20 cellular contexts compared by ENCODE assay signal in the genomic region with DNA sequence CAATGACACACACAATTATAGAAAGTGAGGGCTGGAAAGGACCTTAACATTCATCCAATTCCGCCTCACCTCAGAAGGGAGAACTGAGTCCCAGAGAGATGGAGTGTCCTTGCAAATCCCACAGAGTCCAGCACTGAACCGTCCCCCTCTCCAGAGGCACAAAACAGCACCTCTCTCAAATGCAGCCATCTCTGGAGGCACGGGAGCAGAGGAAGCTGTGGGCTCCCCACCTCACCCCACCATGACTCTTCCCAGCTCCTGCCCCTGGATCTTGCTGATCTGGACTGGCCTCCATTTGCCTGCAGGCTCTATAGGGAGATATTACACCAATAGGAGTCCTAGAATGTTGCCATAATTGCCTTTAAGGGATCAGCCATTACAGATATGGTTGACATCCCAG. TPM values are rescaled to one million over a fixed set of nuclear protein-coding genes. Genes with fewer than 3 reads are reported as not detected.
DNase-seq lines count a peak whose midpoint lies in the region; TF ChIP-seq lines count a peak whose summit lies in the region.
"Had no signal": no experiment of that assay in that cellular context is flagged by ENCODE, and none has a peak within 500 bp of the region (broad histone marks: within the 10 kb centered on the region; RNA-seq: fewer than 3 reads in every experiment).

No MANE protein-coding gene starts in this region.

- peaks cover 28% of the 10 kb centered on the region for H3K4me1 Mint-ChIP-seq in glutamatergic neuron (ENCODE audit: low read depth, unreplicated experiment)
- H3K4me1 Mint-ChIP-seq in neural progenitor cell = peaks cover 8% of the 10 kb centered on the region
- H3K4me1 Mint-ChIP-seq: CD14-positive monocyte had no signal

- peaks cover 64% of the 10 kb centered on the region for H3K27me3 ChIP-seq in neural progenitor cell
- H3K27me3 ChIP-seq: BE2C; BLaER1 treated with 17β-estradiol and CSF1 and Interleukin-3, amounts not matched to agents 10 nM and 100 nM had no signal

- H3K27me3 Mint-ChIP-seq in glutamatergic neuron (ENCODE audit: unreplicated experiment) (peaks cover 18% of the 10 kb centered on the region), neural progenitor cell (ENCODE audit: insufficient read depth, low read depth) (peaks cover 59% of the 10 kb centered on the region)

- H2AFZ ChIP-seq in neural progenitor cell (replicated peaks) = no peak overlapping the region
- H2AFZ ChIP-seq: GM23248 had no signal

- H3K36me3 Mint-ChIP-seq in glutamatergic neuron (ENCODE audit: unreplicated experiment) (no peaks in the 10 kb centered on the region), neural progenitor cell (no peaks in the 10 kb centered on the region)
- H3K36me3 Mint-ChIP-seq: CD8-positive, alpha-beta memory T cell had no signal

- H3K4me3 Mint-ChIP-seq in glutamatergic neuron (ENCODE audit: unreplicated experiment) (peak overlapping the region; percentile 90), neural progenitor cell (peak overlapping the region; percentile 6)

- H3K4me1 ChIP-seq in neural progenitor cell = peaks cover 4% of the 10 kb centered on the region
- H3K4me1 ChIP-seq: BLaER1 treated with 17β-estradiol and CSF1 and Interleukin-3, amounts not matched to agents 10 nM and 100 nM had no signal

- H3K27ac ChIP-seq in neural progenitor cell = no peak overlapping the region
- H3K27ac ChIP-seq: A549; BLaER1 treated with 17β-estradiol and CSF1 and Interleukin-3, amounts not matched to agents 10 nM and 100 nM; GM23248 had no signal

- no peaks in the 10 kb centered on the region for H3K79me2 ChIP-seq in neural progenitor cell (ENCODE audit: low read depth)

- H3K9me3 ChIP-seq in neural progenitor cell (ENCODE audit: low read depth) = no peaks in the 10 kb centered on the region
- H3K9me3 ChIP-seq: A549, BE2C had no signal

- DNase-seq in NCI-H82 (lab: John Stamatoyannopoulos, UW) (peak; percentile 8), NCI-H82 treated with DMSO at 0.1 percent for 48 hours (lab: John Stamatoyannopoulos, UW; ENCODE audit: unreplicated experiment) (no peak), glutamatergic neuron (no peak), neural progenitor cell (ENCODE audit: low spot score) (no peak), GM20000 (ENCODE audit: low spot score) (no peak), HT-29 (ENCODE audit: low spot score) (no peak), NCI-H345 treated with DMSO at 0.1 percent for 48 hours (lab: John Stamatoyannopoulos, UW; ENCODE audit: unreplicated experiment) (no peak)
- DNase-seq: 8988T; ACHN; AML-193; BE2C; CD4-positive, alpha-beta T cell; CD8-positive, alpha-beta memory T cell; DND-41; GM23248; H7; HCEC 1CT had no signal

- H3F3A ChIP-seq in neural progenitor cell (ENCODE audit: low read depth) = peaks cover 5% of the 10 kb centered on the region

- H3K9me3 Mint-ChIP-seq in glutamatergic neuron (ENCODE audit: unreplicated experiment) = peaks cover 26% of the 10 kb centered on the region
- H3K9me3 Mint-ChIP-seq in neural progenitor cell = peaks cover 3% of the 10 kb centered on the region
- H3K9me3 Mint-ChIP-seq: CD4-positive, alpha-beta T cell had no signal

- no peak overlapping the region for H3K4me3 ChIP-seq in neural progenitor cell
- H3K4me3 ChIP-seq: A549; BLaER1 treated with 17β-estradiol and CSF1 and Interleukin-3, amounts not matched to agents 10 nM and 100 nM; GM23248 had no signal

- peaks cover 23% of the 10 kb centered on the region for H4K20me1 ChIP-seq in neural progenitor cell (ENCODE audit: low read depth)
- H4K20me1 ChIP-seq: BLaER1 treated with 17β-estradiol and CSF1 and Interleukin-3, amounts not matched to agents 10 nM and 100 nM had no signal

- H3K36me3 ChIP-seq in neural progenitor cell = no peaks in the 10 kb centered on the region
- H3K36me3 ChIP-seq: BE2C; BLaER1 treated with 17β-estradiol and CSF1 and Interleukin-3, amounts not matched to agents 10 nM and 100 nM had no signal

- H3K4me2 ChIP-seq in neural progenitor cell = no peak overlapping the region
- H3K4me2 ChIP-seq: A549; BLaER1 treated with 17β-estradiol and CSF1 and Interleukin-3, amounts not matched to agents 10 nM and 100 nM had no signal

- no peak overlapping the region for H3K9ac ChIP-seq in neural progenitor cell
- H3K9ac ChIP-seq: BLaER1 treated with 17β-estradiol and CSF1 and Interleukin-3, amounts not matched to agents 10 nM and 100 nM; GM23248 had no signal

- H3K27ac Mint-ChIP-seq in glutamatergic neuron (ENCODE audit: unreplicated experiment) (peak overlapping the region; percentile 82), neural progenitor cell (no peak overlapping the region)
- H3K27ac Mint-ChIP-seq: CD14-positive monocyte; CD4-positive, alpha-beta T cell; CD8-positive, alpha-beta memory T cell had no signal

- TF ChIP-seq CTCF in glutamatergic neuron (IDR thresholded peaks at IDR 0.05; ENCODE audit: partially characterized antibody, unreplicated experiment) = no peak
- no peak for TF ChIP-seq CTCF in neural progenitor cell (IDR thresholded peaks at IDR 0.05)
- no peak for TF ChIP-seq CTCF in GM20000 (IDR thresholded peaks at IDR 0.05; ENCODE audit: extremely low read depth, missing control alignments)

RNA-seq across cellular contexts. Expression of a gene that starts 1.4 kb away (rescaled TPM):
- total RNA-seq in glutamatergic neuron (ENCODE audit: unreplicated experiment) = 289 TPM
- total RNA-seq in neural progenitor cell (ENCODE audit: low replicate concordance) = 0.06 and 0.21 TPM in 2 replicates
- total RNA-seq in HT-29 (2014; rRNA removed; shearing (Covaris generic)) = 1.1 and 1.2 TPM in 2 replicates
- total RNA-seq: CD4-positive, alpha-beta T cell; CD8-positive, alpha-beta memory T cell; GM23248 had no signal

Comparison
In these comparisons a context has a peak if more than half of its experiments do, and no peak if none do; other contexts are left out.
1. RNA of a gene that starts 1.4 kb away (total RNA-seq): 289 TPM in glutamatergic neuron (single experiment); 1.1 to 1.2 TPM in HT-29 and 0.06 to 0.21 TPM in neural progenitor cell; every median in the first group is over 100 times any median in the second.